13 cellular contexts compared by ENCODE assay signal in the genomic region with DNA sequence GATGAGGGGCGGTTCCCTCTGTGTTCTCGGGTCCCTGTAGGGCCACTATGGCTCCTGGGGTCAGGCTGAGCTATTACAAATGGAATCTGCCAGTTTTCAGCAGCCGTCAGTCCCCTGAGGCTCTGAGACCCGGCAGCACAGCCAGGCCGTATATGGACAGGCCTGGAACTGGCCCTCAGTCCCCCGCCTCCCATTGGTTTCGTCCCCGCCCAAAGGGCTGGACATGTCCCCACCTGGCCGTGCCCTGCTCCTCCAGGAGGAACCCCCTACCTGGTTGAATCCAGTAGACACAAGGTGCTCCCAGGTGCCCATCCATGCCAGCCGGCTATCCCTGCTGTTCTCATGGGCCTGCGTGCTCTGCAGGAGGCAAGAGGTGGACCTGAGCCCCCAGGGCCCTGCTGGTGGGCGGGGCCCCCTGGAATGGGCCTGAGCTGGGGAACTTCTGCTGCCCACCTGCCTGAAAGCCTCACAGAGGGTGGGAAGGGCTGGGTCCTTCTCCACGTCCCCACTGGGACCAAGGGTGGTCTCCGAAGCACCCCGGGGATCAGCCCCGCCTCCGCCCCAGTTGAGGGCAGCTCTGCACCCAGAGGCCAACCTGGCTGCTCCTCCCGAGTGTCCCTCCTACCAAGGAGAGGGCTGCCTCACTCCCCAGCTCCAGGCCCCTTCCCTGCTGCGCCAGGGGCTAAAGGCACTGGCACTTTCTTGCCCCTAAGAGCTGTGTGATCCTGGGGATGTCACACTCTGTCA. TPM values are rescaled to one million over a fixed set of nuclear protein-coding genes. Genes with fewer than 3 reads are reported as not detected.
DNase-seq lines count a peak whose midpoint lies in the region; ATAC-seq and TF ChIP-seq lines count a peak whose summit lies in the region.
"Had no signal": no experiment of that assay in that cellular context is flagged by ENCODE, and none has a peak within 500 bp of the region (broad histone marks: within the 10 kb centered on the region; RNA-seq: fewer than 3 reads in every experiment).

No MANE protein-coding gene starts in this region.

- WGBS in spleen, 5 donors: 75 to 91% (median 84%) methylated on average over 10 to 19 of the region's 19 CpGs

- H3K4me1 ChIP-seq in ascending aorta: peaks cover 47 to 75% of the 10 kb centered on the region in 2 donors
- peaks cover 0 to 59% of the 10 kb centered on the region in 2 donors for H3K4me1 ChIP-seq in right atrium auricular region
- peaks cover 0 to 96% (median 41%) of the 10 kb centered on the region in 6 donors for H3K4me1 ChIP-seq in spleen

- H3K4me3 ChIP-seq in ascending aorta (peak overlapping the region in 1 of 2 donors; percentile 30), right atrium auricular region (no peak overlapping the region), spleen (no peak overlapping the region)

- DNase-seq in ELF-1 (ENCODE audit: low read depth, low spot score) (peak; percentile 77), ascending aorta (ENCODE audit: low spot score in 2 of 2) (peak; percentile 80 to 94), right atrium auricular region (ENCODE audit: low spot score) (no peak), spleen (no peak), 8988T (no peak)
- DNase-seq: activated naive CD4-positive, alpha-beta T cell treated with anti-CD3 and anti-CD28 coated beads, Interleukin-2, amount 50 U/mL, for 16 hours; effector CD8-positive, alpha-beta T cell; NCI-H1436 treated with DMSO at 0.1 percent for 48 hours; stimulated activated CD4-positive, alpha-beta T cell treated with anti-CD3 and anti-CD28 coated beads, Interleukin-15, amount 100 ng/mL, for 24 hours had no signal

- H3K9me3 ChIP-seq in ascending aorta: no peaks in the 10 kb centered on the region
- H3K9me3 ChIP-seq in right atrium auricular region: no peaks in the 10 kb centered on the region
- no peaks in the 10 kb centered on the region for H3K9me3 ChIP-seq in spleen

- H3K27me3 ChIP-seq in ascending aorta: no peaks in the 10 kb centered on the region
- H3K27me3 ChIP-seq in right atrium auricular region: no peaks in the 10 kb centered on the region
- no peaks in the 10 kb centered on the region for H3K27me3 ChIP-seq in spleen (replicated peaks in 1 of 7)

- intact Hi-C loops in ascending aorta (cut with DNase I): loop anchor here (1.0 to 5.0 kb wide), 3 partner anchors 17 to 36 kb away; a partner anchor contains a TSS
- intact Hi-C loops in spleen (cut with DNase I; ENCODE audit: low total_unique reads): no loop called here

- peak overlapping the region; percentile 94 to 99 for H3K27ac ChIP-seq in ascending aorta
- H3K27ac ChIP-seq in right atrium auricular region: peak overlapping the region; percentile 59 to 72
- H3K27ac ChIP-seq in spleen: peak overlapping the region; percentile 20 to 76 (median 68)

- no peak for ATAC-seq in GM18502 (IDR thresholded peaks at IDR 0.05; ENCODE audit: poor library complexity, unreplicated experiment)
- ATAC-seq in GM19455 (IDR thresholded peaks at IDR 0.05; ENCODE audit: unreplicated experiment): no peak
- ATAC-seq in GM21528 (IDR thresholded peaks at IDR 0.05; ENCODE audit: low FRiP score, unreplicated experiment): no peak
- ATAC-seq: stimulated activated effector memory CD8-positive, alpha-beta T cell treated with anti-CD3 and anti-CD28 coated beads, Interleukin-12 subunit alpha, Interleukin-12 subunit beta, amount 100 ng/mL, for 72 hours had no signal

- H3K36me3 ChIP-seq in ascending aorta (peaks cover 6 to 10% of the 10 kb centered on the region in 2 donors), right atrium auricular region (no peaks in the 10 kb centered on the region), spleen (peaks cover 4 to 100% (median 92%) of the 10 kb centered on the region in 6 donors)

- no peak for TF ChIP-seq POLR2A in spleen (IDR thresholded peaks at IDR 0.05)

- no peak for TF ChIP-seq CTCF in ascending aorta (IDR thresholded peaks at IDR 0.05)
- no peak for TF ChIP-seq CTCF in right atrium auricular region (IDR thresholded peaks at IDR 0.05)
- no peak for TF ChIP-seq CTCF in spleen (IDR thresholded peaks at IDR 0.05 in 8 of 11, conservative IDR thresholded peaks at IDR 0.05 in 3 of 11)

RNA-seq across cellular contexts. Expression of a gene that starts 16.8 kb away (rescaled TPM):
- total RNA-seq in ascending aorta: 218 TPM
- total RNA-seq in right atrium auricular region: 10 to 100 TPM; 17.9 to 39.0 TPM
- total RNA-seq in spleen: 10 to 100 TPM in 5 of 7 donors, 1 to 10 TPM in 2; 7.4 to 24.9 (median 15.6) TPM
- polyA plus RNA-seq in spleen: 1 to 10 TPM; 2.0 to 6.3 (median 5.2) TPM

RNA-seq across cellular contexts. Expression of a gene that starts 27.9 kb away (rescaled TPM):
- total RNA-seq in ascending aorta: 41.9 TPM
- 10 to 100 TPM; 10.3 TPM for total RNA-seq in right atrium auricular region
- 100 to 1,000 TPM in 6 of 7 donors, 10 to 100 TPM in 1; 89.9 to 177 (median 149) TPM for total RNA-seq in spleen
- 10 to 100 TPM; 29.7 to 70.6 (median 50.5) TPM for polyA plus RNA-seq in spleen

RNA-seq across cellular contexts. Expression of a gene that starts 37.2 kb away (rescaled TPM):
- total RNA-seq in ascending aorta: 40.7 TPM
- total RNA-seq in right atrium auricular region: 10 to 100 TPM; 47.6 to 50.5 TPM
- 10 to 100 TPM; 30.0 to 47.6 (median 35.5) TPM for total RNA-seq in spleen
- 10 to 100 TPM; 16.9 to 36.7 (median 20.7) TPM for polyA plus RNA-seq in spleen

RNA-seq across cellular contexts. Expression of a gene that starts 37.3 kb away (rescaled TPM):
- total RNA-seq in ascending aorta (26.6 TPM), right atrium auricular region (10 to 100 TPM; 54.6 to 85.7 TPM), spleen (10 to 100 TPM; 26.7 to 45.9 (median 30.1) TPM)
- polyA plus RNA-seq in spleen: 10 to 100 TPM; 65.5 to 88.8 (median 84.8) TPM

Comparison
In these comparisons a context has a peak if more than half of its experiments do, and no peak if none do; other contexts are left out.
1. DNase-seq: peak in ELF-1 (single experiment) and ascending aorta (2 of 2); none in right atrium auricular region (single experiment), spleen (single experiment) and 8988T (single experiment).
2. Peak in every context shown above with its lines, with median percentiles within 50 percentile points of each other: H3K27ac ChIP-seq.